Comparison of ENCODE assay signal across 3 cellular contexts in the genomic region with DNA sequence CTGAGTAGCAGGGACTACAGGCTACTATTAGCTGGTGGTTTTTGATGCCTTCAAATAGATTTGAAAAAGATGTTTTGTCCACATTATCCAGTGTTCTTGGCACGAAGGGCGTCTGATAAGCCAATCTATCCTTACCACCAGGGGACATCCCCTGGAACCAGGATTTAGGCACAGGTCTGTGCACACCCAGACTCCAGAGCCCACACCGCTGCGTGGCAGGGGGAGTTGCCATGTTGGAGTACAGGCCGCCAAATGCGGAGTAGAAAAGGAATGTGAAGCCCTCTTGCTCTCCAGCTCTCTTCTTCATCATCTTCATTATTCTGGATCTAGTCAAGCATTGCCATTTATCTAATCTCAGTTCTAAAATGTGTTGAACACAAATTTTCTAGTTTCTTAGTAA. TPM values are rescaled to one million over a fixed set of nuclear protein-coding genes. Genes with fewer than 3 reads are reported as not detected.
"Had no signal": no experiment of that assay in that cellular context is flagged by ENCODE, and none has a peak within 500 bp of the region (broad histone marks: within the 10 kb centered on the region; RNA-seq: fewer than 3 reads in every experiment).

No MANE protein-coding gene starts in this region.

RNA-seq across cellular contexts. Expression of a gene that starts 54.3 kb away (rescaled TPM):
- polyA plus RNA-seq: mammary epithelial cell, ovary, right cardiac atrium had no signal
